In the genomic region with DNA sequence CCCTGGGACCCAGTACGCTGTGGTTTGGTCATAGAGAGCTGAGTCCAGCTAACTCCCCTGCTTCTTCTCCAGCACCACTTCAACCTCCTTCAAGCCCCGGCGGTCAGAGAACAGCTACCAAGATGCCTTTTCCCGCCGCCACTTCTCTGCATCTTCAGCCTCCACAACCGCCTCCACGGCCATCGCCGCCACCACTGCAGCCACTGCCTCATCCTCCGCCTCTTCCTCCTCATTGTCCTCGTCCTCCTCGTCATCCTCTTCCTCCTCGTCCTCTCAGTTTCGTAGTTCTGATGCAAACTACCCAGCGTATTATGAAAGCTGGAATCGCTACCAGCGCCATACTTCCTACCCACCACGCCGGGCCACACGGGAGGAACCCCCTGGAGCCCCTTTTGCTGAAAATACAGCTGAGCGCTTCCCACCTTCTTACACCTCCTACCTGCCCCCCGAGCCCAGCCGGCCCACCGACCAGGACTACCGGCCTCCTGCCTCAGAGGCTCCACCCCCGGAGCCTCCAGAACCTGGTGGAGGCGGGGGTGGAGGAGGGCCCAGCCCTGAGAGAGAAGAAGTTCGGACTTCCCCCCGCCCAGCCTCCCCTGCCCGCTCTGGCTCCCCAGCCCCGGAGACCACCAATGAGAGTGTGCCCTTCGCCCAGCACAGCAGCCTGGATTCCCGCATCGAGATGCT, we compare ENCODE assay signal across 14 cellular contexts.
"Had no signal": no experiment of that assay in that cellular context is flagged by ENCODE, and none has a peak within 500 bp of the region (broad histone marks: within the 10 kb centered on the region; RNA-seq: fewer than 3 reads in every experiment).

No MANE protein-coding gene starts in this region.

- H3K4me3 Mint-ChIP-seq: activated CD4-positive, alpha-beta T cell treated with anti-CD3 and anti-CD28 coated beads for 36 hours; activated CD8-positive, alpha-beta T cell treated with anti-CD3 and anti-CD28 coated beads, Interleukin-2, amount 10 ng/mL, durations not matched to agents 7 days and 5 days; activated T-helper 1 cell treated with anti-CD3 and anti-CD28 coated beads, Interleukin-12 subunit alpha, Interleukin-12 subunit beta, Interleukin-2, Interleukin-4 antibody, amounts not matched to agents 30 ng/mL and 10 ng/mL and 1 ng/mL, durations not matched to agents 14 hours and 24 hours and 36 hours had no signal

- H3K4me1 ChIP-seq: pancreas had no signal

- H3K4me3 ChIP-seq: body of pancreas, lung, pancreas had no signal

- H3K27ac ChIP-seq: body of pancreas, pancreas, VCaP had no signal

- DNase-seq: activated CD4-positive, alpha-beta T cell treated with anti-CD3 and anti-CD28 coated beads for 36 hours; activated CD8-positive, alpha-beta T cell treated with anti-CD3 and anti-CD28 coated beads, Interleukin-2, amount 10 ng/mL, durations not matched to agents 7 days and 5 days; activated naive CD4-positive, alpha-beta T cell treated with Interleukin-2 at 50 U/mL for 16 hours; body of pancreas; hippocampal formation; naive B cell; stimulated activated CD4-positive, alpha-beta T cell treated with anti-CD3 and anti-CD28 coated beads, Interleukin-4, amount 100 ng/mL, for 1 hour; stimulated activated CD8-positive, alpha-beta memory T cell treated with anti-CD3 and anti-CD28 coated beads, Interleukin-4, amount 100 ng/mL, for 48 hours; T1000 had no signal

- ATAC-seq: activated CD4-positive, alpha-beta T cell treated with anti-CD3 and anti-CD28 coated beads for 36 hours; activated CD8-positive, alpha-beta T cell treated with anti-CD3 and anti-CD28 coated beads, Interleukin-2, amount 10 ng/mL, durations not matched to agents 7 days and 5 days; body of pancreas; esophagus mucosa had no signal

- H3K27me3 ChIP-seq: body of pancreas, pancreas had no signal

- H3K27ac Mint-ChIP-seq: activated CD4-positive, alpha-beta T cell treated with anti-CD3 and anti-CD28 coated beads for 36 hours; activated CD8-positive, alpha-beta T cell treated with anti-CD3 and anti-CD28 coated beads, Interleukin-2, amount 10 ng/mL, durations not matched to agents 7 days and 5 days; activated T-helper 1 cell treated with anti-CD3 and anti-CD28 coated beads, Interleukin-12 subunit alpha, Interleukin-12 subunit beta, Interleukin-2, Interleukin-4 antibody, amounts not matched to agents 30 ng/mL and 10 ng/mL and 1 ng/mL, durations not matched to agents 14 hours and 24 hours and 36 hours had no signal

- H3K9me3 Mint-ChIP-seq: activated T-helper 1 cell treated with anti-CD3 and anti-CD28 coated beads, Interleukin-12 subunit alpha, Interleukin-12 subunit beta, Interleukin-2, Interleukin-4 antibody, amounts not matched to agents 30 ng/mL and 10 ng/mL and 1 ng/mL, durations not matched to agents 14 hours and 24 hours and 36 hours; naive B cell had no signal

- H3K27me3 Mint-ChIP-seq: activated CD4-positive, alpha-beta T cell treated with anti-CD3 and anti-CD28 coated beads for 36 hours; naive B cell had no signal

- H3K9me3 ChIP-seq: body of pancreas, pancreas had no signal
